ENCODE assay signal across 18 cellular contexts in the genomic region with DNA sequence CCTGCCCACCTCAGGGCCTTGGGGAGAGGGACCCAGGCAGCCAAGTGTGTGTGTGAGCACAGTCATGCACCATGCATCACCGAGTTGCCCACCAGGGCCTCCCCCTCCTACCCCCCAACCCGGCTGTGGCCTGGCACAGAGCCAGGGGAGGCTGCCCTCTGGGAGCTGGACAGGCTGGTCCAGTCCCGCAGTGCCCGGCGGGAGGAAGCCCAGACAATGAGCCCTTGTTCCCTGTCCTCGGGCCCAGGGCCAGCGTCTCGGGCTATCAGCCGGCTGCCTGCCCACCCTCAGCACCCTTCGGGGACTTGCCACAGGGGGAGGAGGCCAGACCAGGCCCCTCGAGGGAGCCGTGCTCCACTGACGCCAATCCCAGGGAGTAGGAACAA. TPM values are rescaled to one million over a fixed set of nuclear protein-coding genes. Genes with fewer than 3 reads are reported as not detected.
A peak's percentile ranks its signal among the peaks of the same experiment; 100 is the strongest.
DNase-seq lines count a peak whose midpoint lies in the region; ATAC-seq and TF ChIP-seq lines count a peak whose summit lies in the region.
"Had no signal": no experiment of that assay in that cellular context is flagged by ENCODE, and none has a peak within 500 bp of the region (broad histone marks: within the 10 kb centered on the region; RNA-seq: fewer than 3 reads in every experiment).

No MANE protein-coding gene starts in this region.

- ATAC-seq in activated CD8-positive, alpha-beta T cell treated with anti-CD3 and anti-CD28 coated beads, Interleukin-2, amount 10 ng/mL, durations not matched to agents 7 days and 5 days: no peak
- ATAC-seq in HG02981 (IDR thresholded peaks at IDR 0.05; ENCODE audit: unreplicated experiment): no peak
- ATAC-seq in activated naive CD4-positive, alpha-beta T cell treated with anti-CD3 and anti-CD28 coated beads, Interleukin-2, amount 50 U/mL, for 72 hours: no peak

- intact Hi-C loops in Caco-2 (cut with micrococcal nuclease; ENCODE audit: unreplicated experiment) (no loop called here), prostate gland (cut with DNase I) (no loop called here)

- TF ChIP-seq POLR2A in prostate gland (IDR thresholded peaks at IDR 0.05): no peak

- no peaks in the 10 kb centered on the region for H3K9me3 Mint-ChIP-seq in Caco-2 (ENCODE audit: unreplicated experiment)
- no peaks in the 10 kb centered on the region for H3K9me3 Mint-ChIP-seq in activated CD8-positive, alpha-beta T cell treated with anti-CD3 and anti-CD28 coated beads, Interleukin-2, amount 10 ng/mL, durations not matched to agents 7 days and 5 days (ENCODE audit: insufficient read depth)
- no peaks in the 10 kb centered on the region for H3K9me3 Mint-ChIP-seq in activated naive CD4-positive, alpha-beta T cell treated with anti-CD3 and anti-CD28 coated beads, Interleukin-2, amount 50 U/mL, for 72 hours
- H3K9me3 Mint-ChIP-seq: activated naive CD4-positive, alpha-beta T cell treated with anti-CD3 and anti-CD28 coated beads for 36 hours; central memory CD8-positive, alpha-beta T cell; HFFc6; T-helper 2 cell treated with Interferon-gamma antibody and Interleukin-4, amounts not matched to agents 5 μg/mL and 100 μg/mL, for 36 hours had no signal

- no peaks in the 10 kb centered on the region; the same call in 1 of the 2 replicates for H3K36me3 ChIP-seq in Caco-2 (ENCODE audit: control insufficient read depth, insufficient read depth, low read length)
- no peaks in the 10 kb centered on the region for H3K36me3 ChIP-seq in prostate gland

- peaks cover 10% of the 10 kb centered on the region for H3K36me3 Mint-ChIP-seq in Caco-2 (ENCODE audit: insufficient read depth, unreplicated experiment)
- H3K36me3 Mint-ChIP-seq in activated CD8-positive, alpha-beta T cell treated with anti-CD3 and anti-CD28 coated beads, Interleukin-2, amount 10 ng/mL, durations not matched to agents 7 days and 5 days (ENCODE audit: low read depth): no peaks in the 10 kb centered on the region
- H3K36me3 Mint-ChIP-seq in activated naive CD4-positive, alpha-beta T cell treated with anti-CD3 and anti-CD28 coated beads, Interleukin-2, amount 50 U/mL, for 72 hours: no peaks in the 10 kb centered on the region

- H3K27ac ChIP-seq in prostate gland: peak overlapping the region; percentile 7 to 62
- H3K27ac ChIP-seq: KMS-11 had no signal

- WGBS in prostate gland: 48% methylated on average over 12 of the region's 13 CpGs

- H3K4me1 ChIP-seq in Caco-2: peaks cover 2% of the 10 kb centered on the region; the same call in 1 of the 2 replicates
- H3K4me1 ChIP-seq in prostate gland (replicated peaks): peaks cover 37% of the 10 kb centered on the region

- H3K27me3 ChIP-seq in Caco-2 (replicated peaks; ENCODE audit: control insufficient read depth, insufficient read depth, low read length) (no peaks in the 10 kb centered on the region), prostate gland (replicated peaks; ENCODE audit: insufficient read depth) (no peaks in the 10 kb centered on the region)

- TF ChIP-seq CTCF in Caco-2 (IDR thresholded peaks at IDR 0.05; ENCODE audit: insufficient read depth in 1 of 2, low read depth in 1 of 2, low read length in 1 of 2, severe bottlenecking in 1 of 2, unreplicated experiment in 1 of 2) (no peak), prostate gland (IDR thresholded peaks at IDR 0.05) (no peak)

- no peak for DNase-seq in Caco-2
- peak in 55 of 56 donors; percentile 35 to 96 (median 86) for DNase-seq in amygdala (lab: John Stamatoyannopoulos, UW)
- DNase-seq in hypothalamus (lab: John Stamatoyannopoulos, UW): peak; percentile 25 to 97 (median 85)
- peak; percentile 57 for DNase-seq in prostate gland (ENCODE audit: low spot score)
- DNase-seq in activated CD8-positive, alpha-beta T cell treated with anti-CD3 and anti-CD28 coated beads, Interleukin-2, amount 10 ng/mL, durations not matched to agents 7 days and 5 days: no peak
- DNase-seq in activated naive CD4-positive, alpha-beta T cell treated with anti-CD3 and anti-CD28 coated beads, Interleukin-2, amount 50 U/mL, for 72 hours (ENCODE audit: low spot score in 2 of 2): no peak
- no peak for DNase-seq in activated gamma-delta T cell (lab: John Stamatoyannopoulos, UW)
- DNase-seq: activated CD4-positive, CD25-positive, alpha-beta regulatory T cell treated with anti-CD3 and anti-CD28 coated beads, Interleukin-2, amount 50 U/mL, for 72 hours; activated CD8-positive, alpha-beta memory T cell treated with anti-CD3 and anti-CD28 coated beads, Interleukin-2, amount 50 U/mL, for 4 hours; activated naive CD4-positive, alpha-beta T cell treated with anti-CD3 and anti-CD28 coated beads for 36 hours; DMS 273 treated with DMSO at 0.1 percent for 48 hours; HFFc6; NCI-H1105 treated with DMSO at 0.1 percent for 48 hours; stimulated activated naive CD4-positive, alpha-beta T cell had no signal

- POLR2A ChIA-PET in Caco-2 (lab: Charles Lee): no interaction called here
- POLR2A ChIA-PET in activated CD8-positive, alpha-beta T cell treated with anti-CD3 and anti-CD28 coated beads, Interleukin-2, amount 10 ng/mL, durations not matched to agents 7 days and 5 days (lab: Charles Lee): interaction anchor here (1.1 kb wide), 1 partner anchor 13 kb away, joined by 3 read pairs; no protein-coding TSS in a partner anchor

- BruUV-seq in Caco-2 (replicated peaks; lab: Mats Ljungman, UMichigan): no TSS peak

- CTCF ChIA-PET in Caco-2 (lab: Charles Lee): no interaction called here
- CTCF ChIA-PET in activated CD8-positive, alpha-beta T cell treated with anti-CD3 and anti-CD28 coated beads, Interleukin-2, amount 10 ng/mL, durations not matched to agents 7 days and 5 days (lab: Charles Lee): no interaction called here

- H3K27ac Mint-ChIP-seq in Caco-2 (ENCODE audit: unreplicated experiment): peak overlapping the region; percentile 46
- H3K27ac Mint-ChIP-seq in activated CD8-positive, alpha-beta T cell treated with anti-CD3 and anti-CD28 coated beads, Interleukin-2, amount 10 ng/mL, durations not matched to agents 7 days and 5 days: no peak overlapping the region
- H3K27ac Mint-ChIP-seq in activated naive CD4-positive, alpha-beta T cell treated with anti-CD3 and anti-CD28 coated beads, Interleukin-2, amount 50 U/mL, for 72 hours: no peak overlapping the region
- H3K27ac Mint-ChIP-seq: activated naive CD4-positive, alpha-beta T cell treated with anti-CD3 and anti-CD28 coated beads for 36 hours; HFFc6; T-helper 2 cell treated with Interferon-gamma antibody and Interleukin-4, amounts not matched to agents 5 μg/mL and 100 μg/mL, for 36 hours had no signal

- H3K4me3 Mint-ChIP-seq in Caco-2 (ENCODE audit: unreplicated experiment): no peak overlapping the region
- H3K4me3 Mint-ChIP-seq in activated CD8-positive, alpha-beta T cell treated with anti-CD3 and anti-CD28 coated beads, Interleukin-2, amount 10 ng/mL, durations not matched to agents 7 days and 5 days: no peak overlapping the region
- H3K4me3 Mint-ChIP-seq: activated naive CD4-positive, alpha-beta T cell treated with anti-CD3 and anti-CD28 coated beads for 36 hours; central memory CD8-positive, alpha-beta T cell; HFFc6; T-helper 2 cell treated with Interferon-gamma antibody and Interleukin-4, amounts not matched to agents 5 μg/mL and 100 μg/mL, for 36 hours had no signal

- H3K9me3 ChIP-seq in Caco-2 (no peaks in the 10 kb centered on the region), prostate gland (no peaks in the 10 kb centered on the region)

- H3K4me1 Mint-ChIP-seq in Caco-2 (ENCODE audit: low read depth, unreplicated experiment): peaks cover 7% of the 10 kb centered on the region
- H3K4me1 Mint-ChIP-seq in activated CD8-positive, alpha-beta T cell treated with anti-CD3 and anti-CD28 coated beads, Interleukin-2, amount 10 ng/mL, durations not matched to agents 7 days and 5 days (ENCODE audit: low read depth): peaks cover 17% of the 10 kb centered on the region

- H3K4me3 ChIP-seq in Caco-2 (ENCODE audit: low read depth, low read length) (no peak overlapping the region), prostate gland (no peak overlapping the region)

- no peaks in the 10 kb centered on the region for H3K27me3 Mint-ChIP-seq in Caco-2 (ENCODE audit: insufficient read depth, unreplicated experiment)
- H3K27me3 Mint-ChIP-seq in activated CD8-positive, alpha-beta T cell treated with anti-CD3 and anti-CD28 coated beads, Interleukin-2, amount 10 ng/mL, durations not matched to agents 7 days and 5 days (ENCODE audit: low read depth): peaks cover 3% of the 10 kb centered on the region
- H3K27me3 Mint-ChIP-seq: central memory CD8-positive, alpha-beta T cell had no signal

RNA-seq across cellular contexts. Expression of a gene that starts 4.5 kb away (rescaled TPM):
- 18.6 and 20.4 TPM in 2 replicates for total RNA-seq in Caco-2 (2022)
- total RNA-seq in prostate gland: 100 to 1,000 TPM in 1 of 2 donors, 10 to 100 TPM in 1; 57.0 to 161 TPM
- 1 to 10 TPM in 1 of 2 experiments, under 1 TPM in 1; 0.91 to 1.3 TPM for total RNA-seq in activated CD8-positive, alpha-beta T cell treated with anti-CD3 and anti-CD28 coated beads, Interleukin-2, amount 10 ng/mL, durations not matched to agents 7 days and 5 days
- total RNA-seq in activated naive CD4-positive, alpha-beta T cell treated with anti-CD3 and anti-CD28 coated beads, Interleukin-2, amount 50 U/mL, for 72 hours: 1 to 10 TPM in 1 of 2 donors, under 1 TPM in 1; 0.91 to 1.1 TPM

RNA-seq across cellular contexts. Expression of a gene that starts 14.6 kb away (rescaled TPM):
- 9.4 and 12.4 TPM in 2 replicates for total RNA-seq in Caco-2 (2022)
- total RNA-seq in prostate gland: 100 to 1,000 TPM in 1 of 2 donors, 10 to 100 TPM in 1; 64.6 to 114 TPM
- total RNA-seq in activated CD8-positive, alpha-beta T cell treated with anti-CD3 and anti-CD28 coated beads, Interleukin-2, amount 10 ng/mL, durations not matched to agents 7 days and 5 days: 10 to 100 TPM; 20.0 to 23.6 TPM
- 10 to 100 TPM; 31.3 to 48.4 TPM for total RNA-seq in activated naive CD4-positive, alpha-beta T cell treated with anti-CD3 and anti-CD28 coated beads, Interleukin-2, amount 50 U/mL, for 72 hours

RNA-seq across cellular contexts. Expression of a gene that starts 32.6 kb away (rescaled TPM):
- total RNA-seq in Caco-2 (2022): 202 and 217 TPM in 2 replicates
- 100 to 1,000 TPM; 152 to 169 TPM for total RNA-seq in prostate gland
- 100 to 1,000 TPM; 136 to 144 TPM for total RNA-seq in activated CD8-positive, alpha-beta T cell treated with anti-CD3 and anti-CD28 coated beads, Interleukin-2, amount 10 ng/mL, durations not matched to agents 7 days and 5 days
- 100 to 1,000 TPM; 115 to 138 TPM for total RNA-seq in activated naive CD4-positive, alpha-beta T cell treated with anti-CD3 and anti-CD28 coated beads, Interleukin-2, amount 50 U/mL, for 72 hours

RNA-seq across cellular contexts. Expression of a gene that starts 33.4 kb away (rescaled TPM):
- total RNA-seq in Caco-2 (2022): 120 and 127 TPM in 2 replicates
- 100 to 1,000 TPM; 143 to 147 TPM for total RNA-seq in prostate gland
- 100 to 1,000 TPM; 129 to 133 TPM for total RNA-seq in activated CD8-positive, alpha-beta T cell treated with anti-CD3 and anti-CD28 coated beads, Interleukin-2, amount 10 ng/mL, durations not matched to agents 7 days and 5 days
- total RNA-seq in activated naive CD4-positive, alpha-beta T cell treated with anti-CD3 and anti-CD28 coated beads, Interleukin-2, amount 50 U/mL, for 72 hours: 100 to 1,000 TPM; 106 to 137 TPM

Comparison
In these comparisons a context has a peak if more than half of its experiments do, and no peak if none do; other contexts are left out.
1. DNase-seq: peak in amygdala (55 of 56), hypothalamus (51 of 51) and prostate gland (single experiment); none in Caco-2 (0 of 2), activated CD8-positive, alpha-beta T cell treated with anti-CD3 and anti-CD28 coated beads, Interleukin-2, amount 10 ng/mL, durations not matched to agents 7 days and 5 days (single experiment), activated naive CD4-positive, alpha-beta T cell treated with anti-CD3 and anti-CD28 coated beads, Interleukin-2, amount 50 U/mL, for 72 hours (0 of 2) and activated gamma-delta T cell (single experiment).